Comparison of ENCODE assay signal across 18 cellular contexts in the genomic region with DNA sequence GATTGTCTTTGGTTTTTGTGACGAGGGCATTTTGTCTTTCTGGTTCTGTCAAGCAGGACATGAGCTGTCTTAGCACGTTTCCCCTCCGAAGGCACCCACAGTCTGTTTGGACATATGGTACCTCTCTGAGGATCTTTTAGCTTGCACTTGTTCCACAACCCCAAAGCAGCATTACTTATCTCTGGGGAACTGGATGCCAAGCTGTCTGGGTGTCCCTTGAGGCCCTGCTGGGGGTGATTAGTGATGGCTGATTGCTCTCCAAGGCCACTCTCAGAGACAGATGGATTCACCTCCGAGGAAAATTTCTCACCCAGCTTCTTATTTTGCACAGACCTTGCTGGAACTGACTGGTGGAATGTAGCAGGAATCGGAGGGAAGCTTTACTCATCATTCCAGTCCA.
DNase-seq lines count a peak whose midpoint lies in the region; TF ChIP-seq lines count a peak whose summit lies in the region.
"Had no signal": no experiment of that assay in that cellular context is flagged by ENCODE, and none has a peak within 500 bp of the region (broad histone marks: within the 10 kb centered on the region; RNA-seq: fewer than 3 reads in every experiment).

No MANE protein-coding gene starts in this region.

- peak overlapping the region; percentile 23 for H3K27ac Mint-ChIP-seq in glutamatergic neuron (ENCODE audit: unreplicated experiment)
- H3K27ac Mint-ChIP-seq: CD4-positive, CD25-positive, alpha-beta regulatory T cell; CD8-positive, alpha-beta memory T cell; H9; IgD-negative memory B cell had no signal

- H3K4me3 Mint-ChIP-seq in glutamatergic neuron (ENCODE audit: unreplicated experiment) = peak overlapping the region; percentile 27
- H3K4me3 Mint-ChIP-seq: CD4-positive, CD25-positive, alpha-beta regulatory T cell; CD8-positive, alpha-beta memory T cell; H9; IgD-negative memory B cell had no signal

- TF ChIP-seq CTCF in glutamatergic neuron (IDR thresholded peaks at IDR 0.05; ENCODE audit: partially characterized antibody, unreplicated experiment) = no peak

- H3K4me1 Mint-ChIP-seq in glutamatergic neuron (ENCODE audit: low read depth, unreplicated experiment) = peaks cover 25% of the 10 kb centered on the region
- H3K4me1 Mint-ChIP-seq: CD4-positive, CD25-positive, alpha-beta regulatory T cell; CD8-positive, alpha-beta memory T cell; IgD-negative memory B cell had no signal

- peaks cover 2% of the 10 kb centered on the region for H3K27me3 Mint-ChIP-seq in glutamatergic neuron (ENCODE audit: unreplicated experiment)
- H3K27me3 Mint-ChIP-seq: CD4-positive, CD25-positive, alpha-beta regulatory T cell; CD8-positive, alpha-beta memory T cell; IgD-negative memory B cell had no signal

- H3K9me3 Mint-ChIP-seq in glutamatergic neuron (ENCODE audit: unreplicated experiment) = peaks cover 3% of the 10 kb centered on the region
- H3K9me3 Mint-ChIP-seq: H9 had no signal

- H3K36me3 Mint-ChIP-seq in glutamatergic neuron (ENCODE audit: unreplicated experiment) = peaks cover 3% of the 10 kb centered on the region
- H3K36me3 Mint-ChIP-seq: CD4-positive, CD25-positive, alpha-beta regulatory T cell; CD8-positive, alpha-beta memory T cell had no signal

- DNase-seq in D341Med (ENCODE audit: low spot score) (peak; percentile 84), NCI-H2171 (lab: John Stamatoyannopoulos, UW) (peak; percentile 85), NCI-H69 (lab: John Stamatoyannopoulos, UW) (peak; percentile 29), glutamatergic neuron (peak; percentile 54), MV-4-11 (lab: John Stamatoyannopoulos, UW) (no peak), SW 1271 (lab: John Stamatoyannopoulos, UW) (no peak), NCI-H128 (lab: John Stamatoyannopoulos, UW; ENCODE audit: unreplicated experiment) (no peak), AML-193 (lab: John Stamatoyannopoulos, UW) (no peak)
- DNase-seq: BE2C; C1 segment of cervical spinal cord; CD4-positive, CD25-positive, alpha-beta regulatory T cell; CD8-positive, alpha-beta memory T cell; COR-L47; DMS53; DND-41; EL; H9 had no signal

Comparison
In these comparisons a context has a peak if more than half of its experiments do, and no peak if none do; other contexts are left out.
1. DNase-seq: peak in D341Med (single experiment), NCI-H2171 (single experiment), NCI-H69 (single experiment) and glutamatergic neuron (single experiment); none in MV-4-11 (single experiment), SW 1271 (0 of 2), NCI-H128 (single experiment) and AML-193 (0 of 2).